ENCODE assay signal across 9 cellular contexts in the genomic region with DNA sequence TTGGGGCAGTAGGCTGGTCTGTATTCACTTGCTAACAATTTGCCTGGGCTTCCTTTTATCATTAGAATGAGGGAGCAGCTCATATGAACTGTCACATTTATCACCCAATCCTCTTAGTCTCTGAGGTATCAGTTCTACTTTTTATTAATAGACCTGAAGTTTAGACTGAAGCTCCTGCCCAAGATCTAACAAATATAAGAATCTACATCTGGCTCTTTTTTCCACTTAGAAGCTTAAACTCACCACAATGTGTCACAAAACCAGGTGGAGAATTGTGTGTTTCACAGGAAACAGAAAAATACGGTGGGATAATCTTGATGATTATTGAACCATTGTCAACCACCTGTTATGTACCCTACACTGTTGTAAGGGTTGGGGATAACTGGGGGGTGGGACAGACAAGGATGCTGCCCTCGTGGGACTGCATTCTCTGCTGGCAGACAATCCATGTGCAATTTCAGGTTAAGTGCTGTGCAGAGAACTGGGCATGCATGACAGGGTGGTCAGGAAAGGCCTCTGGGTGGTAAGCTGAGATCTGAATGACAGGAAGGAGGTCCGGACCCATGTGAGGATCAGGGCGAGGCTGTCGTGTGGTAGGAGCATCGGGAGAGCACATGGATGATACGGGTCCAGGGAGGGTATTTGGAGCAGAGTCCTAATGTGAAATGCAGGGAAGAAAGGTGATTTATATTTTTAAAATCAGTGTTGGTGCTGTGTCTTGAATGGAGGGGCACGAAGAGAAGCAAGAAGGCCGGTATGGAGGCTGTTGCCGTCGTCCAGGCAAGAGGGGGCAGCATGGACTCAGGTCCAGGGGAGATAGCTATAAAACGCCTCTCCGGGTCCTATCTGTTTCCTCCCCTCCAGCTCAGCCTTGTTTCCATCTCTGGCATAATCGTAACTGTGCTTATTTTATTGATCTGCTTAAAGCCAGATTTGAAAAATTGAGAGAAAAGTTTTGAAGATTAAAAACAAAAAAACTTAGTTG. TPM values are rescaled to one million over a fixed set of nuclear protein-coding genes. Genes with fewer than 3 reads are reported as not detected.
DNase-seq lines count a peak whose midpoint lies in the region; ATAC-seq and TF ChIP-seq lines count a peak whose summit lies in the region.
"Had no signal": no experiment of that assay in that cellular context is flagged by ENCODE, and none has a peak within 500 bp of the region (broad histone marks: within the 10 kb centered on the region; RNA-seq: fewer than 3 reads in every experiment).

No MANE protein-coding gene starts in this region.

- H3K27me3 ChIP-seq in Panc1 (ENCODE audit: control insufficient read depth, insufficient read depth, low read length) (no peaks in the 10 kb centered on the region), spleen (replicated peaks in 1 of 7) (no peaks in the 10 kb centered on the region)
- no peaks in the 10 kb centered on the region for H3K27me3 ChIP-seq in effector memory CD4-positive, alpha-beta T cell (replicated peaks; ENCODE audit: control insufficient read depth, insufficient read depth, low read length, poor library complexity, severe bottlenecking)

- intact Hi-C loops in Panc1 (cut with micrococcal nuclease; ENCODE audit: unreplicated experiment): loop anchor here (1.0 to 5.0 kb wide), 6 partner anchors 175 to 718 kb away; no protein-coding TSS in a partner anchor
- intact Hi-C loops in spleen (cut with DNase I; ENCODE audit: low total_unique reads): loop anchor here (5.0 kb wide), 3 partner anchors 178 to 388 kb away; no protein-coding TSS in a partner anchor

- no peak for TF ChIP-seq POLR2A in spleen (IDR thresholded peaks at IDR 0.05)

- POLR2A ChIA-PET in Panc1 (lab: Charles Lee): no interaction called here

- in situ Hi-C loops in Panc1 (cut with HindIII; ENCODE audit: low pct_unique_long_range_greater_than_20kb, low sequenced_read_pairs): no loop called here

- H3K4me3 ChIP-seq in Panc1 (ENCODE audit: low read depth in 2 of 2, low read length in 2 of 2) (no peak overlapping the region), spleen (no peak overlapping the region)
- H3K4me3 ChIP-seq in effector memory CD4-positive, alpha-beta T cell (ENCODE audit: insufficient read depth, low read depth, low read length, poor library complexity, severe bottlenecking): no peak overlapping the region

- peak; percentile 23 for DNase-seq in NCI-H82 (lab: John Stamatoyannopoulos, UW)
- DNase-seq in NCI-H82 treated with DMSO at 0.1 percent for 48 hours (lab: John Stamatoyannopoulos, UW; ENCODE audit: unreplicated experiment): no peak
- DNase-seq in Panc1 (ENCODE audit: low read depth, low spot score): no peak
- DNase-seq in spleen: no peak
- DNase-seq in NCI-H2227 treated with DMSO at 0.1 percent for 48 hours (lab: John Stamatoyannopoulos, UW): no peak
- DNase-seq in effector memory CD4-positive, alpha-beta T cell: no peak
- DNase-seq in COR-L47 (lab: John Stamatoyannopoulos, UW): no peak

- H3K9me3 ChIP-seq in Panc1 (ENCODE audit: control insufficient read depth, insufficient read depth, low read depth, low read length) (no peaks in the 10 kb centered on the region), spleen (no peaks in the 10 kb centered on the region)
- H3K9me3 ChIP-seq in effector memory CD4-positive, alpha-beta T cell (ENCODE audit: control insufficient read depth, low read length): no peaks in the 10 kb centered on the region

- peaks cover 51% of the 10 kb centered on the region for H3K4me1 ChIP-seq in Panc1 (ENCODE audit: control insufficient read depth, insufficient read depth, low read length)
- H3K4me1 ChIP-seq in spleen: peaks cover 0 to 56% (median 26%) of the 10 kb centered on the region in 6 donors
- no peaks in the 10 kb centered on the region for H3K4me1 ChIP-seq in effector memory CD4-positive, alpha-beta T cell (ENCODE audit: control insufficient read depth, insufficient read depth, low read length, poor library complexity, severe bottlenecking)

- H3K36me3 ChIP-seq in Panc1 (ENCODE audit: control insufficient read depth, insufficient read depth, low read length) (peaks cover 24% of the 10 kb centered on the region), spleen (peaks cover 0 to 49% (median 36%) of the 10 kb centered on the region in 6 donors)
- peaks cover 36% of the 10 kb centered on the region for H3K36me3 ChIP-seq in effector memory CD4-positive, alpha-beta T cell (ENCODE audit: control insufficient read depth, insufficient read depth, low read length)

- ATAC-seq in HG02885 (IDR thresholded peaks at IDR 0.05; ENCODE audit: poor library complexity, unreplicated experiment): peak; percentile 91
- ATAC-seq in Panc1: peak; percentile 24

- H3K27ac ChIP-seq in Panc1 (ENCODE audit: low read length) (peak overlapping the region; percentile 100), spleen (peak overlapping the region in 5 of 8 donors; percentile 3 to 55 (median 17))
- H3K27ac ChIP-seq in effector memory CD4-positive, alpha-beta T cell (ENCODE audit: insufficient read depth, low read length, poor library complexity, severe bottlenecking): no peak overlapping the region
- H3K27ac ChIP-seq: 22Rv1 had no signal

- 37 to 56% (median 45%) methylated on average over 14 of the region's 14 CpGs for WGBS in spleen, 5 donors

- CTCF ChIA-PET in Panc1 (lab: Charles Lee): interaction anchor here (1.0 kb wide), 1 partner anchor 306 kb away, joined by 4 read pairs; no protein-coding TSS in a partner anchor

- TF ChIP-seq CTCF in Panc1 (IDR thresholded peaks at IDR 0.05): peak; percentile 45
- no peak for TF ChIP-seq CTCF in spleen (IDR thresholded peaks at IDR 0.05 in 8 of 11, conservative IDR thresholded peaks at IDR 0.05 in 3 of 11)

- no TSS peak for BruUV-seq in Panc1 (replicated peaks; lab: Mats Ljungman, UMichigan)

RNA-seq across cellular contexts. Expression of gene MYL12B, which starts 17.6 kb away (rescaled TPM):
- total RNA-seq in Panc1 (2021; ENCODE audit: unreplicated experiment) (420 TPM), spleen (100 to 1,000 TPM; 176 to 254 (median 199) TPM)
- polyA plus RNA-seq in Panc1 (2012; ENCODE audit: insufficient read length): 368 TPM
- 100 to 1,000 TPM; 290 to 371 (median 360) TPM for polyA plus RNA-seq in spleen

RNA-seq across cellular contexts. Expression of gene MYL12A, which starts 31.9 kb away (rescaled TPM):
- 489 TPM for total RNA-seq in Panc1 (2021; ENCODE audit: unreplicated experiment)
- 606 TPM for polyA plus RNA-seq in Panc1 (2012; ENCODE audit: insufficient read length)
- total RNA-seq in spleen: 100 to 1,000 TPM; 442 to 675 (median 581) TPM
- 100 to 1,000 TPM; 422 to 675 (median 592) TPM for polyA plus RNA-seq in spleen

RNA-seq across cellular contexts. Expression of gene MYOM1, which starts 59.7 kb away (rescaled TPM):
- total RNA-seq in Panc1 (2021; ENCODE audit: unreplicated experiment) (0.92 TPM), spleen (1 to 10 TPM; 1.4 to 2.7 (median 1.8) TPM)
- polyA plus RNA-seq in Panc1 (2012; ENCODE audit: insufficient read length): 1.7 TPM
- polyA plus RNA-seq in spleen: 1 to 10 TPM; 1.2 to 6.2 (median 2.4) TPM
